Comparison of ENCODE assay signal across 16 cellular contexts in the genomic region with DNA sequence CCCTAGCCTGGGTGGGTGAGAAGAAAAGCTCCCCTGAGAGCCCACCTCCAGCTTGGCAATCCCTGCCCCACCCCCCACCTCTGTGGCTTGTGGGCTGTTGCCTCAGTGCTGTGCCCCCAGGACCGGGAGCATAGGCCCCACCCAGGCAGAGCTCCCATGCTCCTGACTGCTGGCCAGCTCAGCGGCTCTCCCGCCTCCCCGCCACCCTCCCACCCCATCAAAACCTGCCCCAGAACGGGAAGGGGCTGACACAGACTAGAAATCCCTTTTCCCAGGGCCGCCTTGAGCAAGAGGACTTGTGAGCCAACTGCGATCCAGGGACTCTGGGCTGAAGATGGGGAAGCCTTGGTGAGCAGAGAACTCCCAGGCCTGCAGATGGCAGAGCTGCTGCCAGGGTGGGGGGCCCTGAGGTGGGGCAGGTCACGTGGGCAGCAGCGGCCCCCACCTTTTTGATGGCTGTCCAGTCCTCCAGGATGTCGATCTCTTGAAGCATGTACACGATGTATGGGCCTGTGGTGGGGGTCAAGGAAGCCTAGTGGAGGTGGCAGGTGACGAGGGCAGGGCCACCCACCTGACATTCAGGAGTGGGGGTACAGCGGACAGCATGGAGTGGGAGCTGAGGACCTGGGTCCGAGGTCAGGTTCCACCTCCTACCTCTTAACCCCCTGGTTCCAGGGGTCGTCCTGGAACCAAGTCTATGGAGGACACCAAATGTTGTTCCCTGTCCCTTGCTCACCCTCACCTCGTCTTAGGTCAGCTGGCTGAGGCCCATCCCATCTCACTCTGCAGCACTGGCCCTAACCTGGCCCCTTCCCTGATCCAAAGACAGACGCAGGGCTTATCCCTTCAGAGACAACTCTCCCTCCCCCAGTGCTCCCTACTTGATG. TPM values are rescaled to one million over a fixed set of nuclear protein-coding genes. Genes with fewer than 3 reads are reported as not detected.
DNase-seq lines count a peak whose midpoint lies in the region; ATAC-seq and TF ChIP-seq lines count a peak whose summit lies in the region.
"Had no signal": no experiment of that assay in that cellular context is flagged by ENCODE, and none has a peak within 500 bp of the region (broad histone marks: within the 10 kb centered on the region; RNA-seq: fewer than 3 reads in every experiment).

No MANE protein-coding gene starts in this region.

- CTCF ChIA-PET in HEK293 (lab: Yijun Ruan, JAX), result interaction anchor here (0.5 to 1.8 kb wide), 2 partner anchors 27 to 231 kb away, joined by 4 to 9 read pairs; no protein-coding TSS in a partner anchor
- CTCF ChIA-PET in WTC11 (lab: Charles Lee), result interaction anchor here (0.5 to 2.7 kb wide), 7 partner anchors 10 to 79 kb away, joined by 3 to 17 read pairs (median 4); no protein-coding TSS in a partner anchor

- no peak for ATAC-seq in WTC11
- ATAC-seq in HG03457 (IDR thresholded peaks at IDR 0.05; ENCODE audit: unreplicated experiment), result no peak

- H3K36me3 Mint-ChIP-seq in WTC11, result peaks cover 10% of the 10 kb centered on the region
- H3K36me3 Mint-ChIP-seq in osteocyte (ENCODE audit: unreplicated experiment), result peaks cover 10% of the 10 kb centered on the region

- no peak overlapping the region for H3K4me3 ChIP-seq in HEK293 (ENCODE audit: low read depth, low read length)
- H3K4me3 ChIP-seq: prostate gland, transverse colon had no signal

- H3K36me3 ChIP-seq in HEK293 (ENCODE audit: control insufficient read depth in 2 of 2, insufficient read depth in 1 of 2, low read length in 2 of 2), result peaks cover 0 to 62% of the 10 kb centered on the region in 2 experiments; a peak in 2 of 3 replicates

- H3K27me3 Mint-ChIP-seq in WTC11 (ENCODE audit: low read depth) (no peaks in the 10 kb centered on the region), osteocyte (ENCODE audit: unreplicated experiment) (no peaks in the 10 kb centered on the region)

- no peaks in the 10 kb centered on the region for H3K4me1 ChIP-seq in HEK293 (ENCODE audit: control insufficient read depth, insufficient read depth, low read length)

- TF ChIP-seq CTCF in HEK293 (tag by site-specific recombination; IDR thresholded peaks at IDR 0.05) (no peak), WTC11 (IDR thresholded peaks at IDR 0.05) (no peak), osteocyte (IDR thresholded peaks at IDR 0.05) (no peak)

- H3K9me3 Mint-ChIP-seq in WTC11 (no peaks in the 10 kb centered on the region), osteocyte (ENCODE audit: unreplicated experiment) (no peaks in the 10 kb centered on the region)
- H3K9me3 Mint-ChIP-seq: CD8-positive, alpha-beta memory T cell had no signal

- POLR2A ChIA-PET in HEK293 (lab: Yijun Ruan, JAX), result interaction anchor here (0.9 to 1.7 kb wide), 3 partner anchors 9 to 26 kb away, joined by 3 to 7 read pairs (median 4); a partner anchor contains a TSS
- POLR2A ChIA-PET in WTC11 (lab: Charles Lee), result interaction anchor here (1.3 kb wide), 1 partner anchor 26 kb away, joined by 5 read pairs; no protein-coding TSS in a partner anchor

- no peak overlapping the region for H3K27ac ChIP-seq in HEK293 (ENCODE audit: extremely low read depth, low read depth, low read length)
- H3K27ac ChIP-seq: transverse colon had no signal

- H3K4me1 Mint-ChIP-seq in WTC11, result peaks cover 16% of the 10 kb centered on the region
- H3K4me1 Mint-ChIP-seq in osteocyte (ENCODE audit: unreplicated experiment), result peaks cover 43% of the 10 kb centered on the region

- H3K4me3 Mint-ChIP-seq in WTC11 (no peak overlapping the region), osteocyte (ENCODE audit: unreplicated experiment) (no peak overlapping the region)

- 0 out of 2 replicates have a peak overlapping the region, but pooled peaks have one; percentile 27 for H3K27ac Mint-ChIP-seq in WTC11
- H3K27ac Mint-ChIP-seq in osteocyte (ENCODE audit: unreplicated experiment), result peak overlapping the region; percentile 100

- no peaks in the 10 kb centered on the region for H3K9me3 ChIP-seq in HEK293 (ENCODE audit: control insufficient read depth, insufficient read depth, low read depth, low read length)
- H3K9me3 ChIP-seq: prostate gland, transverse colon had no signal

- DNase-seq in WTC11 (ENCODE audit: low spot score), result no peak
- DNase-seq in ecto neural progenitor cell (ENCODE audit: low spot score), result peak; percentile 42
- DNase-seq in osteocyte (ENCODE audit: extremely low spot score, unreplicated experiment), result no peak
- no peak for DNase-seq in A172 (ENCODE audit: low spot score)
- no peak for DNase-seq in NCI-H187 (lab: John Stamatoyannopoulos, UW)
- DNase-seq: activated CD4-positive, alpha-beta T cell treated with anti-CD3 and anti-CD28 coated beads for 48 hours; kidney glomerular epithelial cell; MM.1S; NCI-H2171; SHP77 treated with DMSO at 0.1 percent for 48 hours; transverse colon had no signal

TF ChIP-seq in HEK293, 187 proteins besides CTCF, POLR2A, EP300 and RAD21:
- peak; percentile 29 for TF ChIP-seq ZNF341 (tag by site-specific recombination; IDR thresholded peaks at IDR 0.05; ENCODE audit: low read depth)
- TF ChIP-seq ZNF792 (tag by site-specific recombination; IDR thresholded peaks at IDR 0.05), result no peak
TF ChIP-seq in HEK293: peak in this region for 1.

TF ChIP-seq in WTC11, 78 proteins besides CTCF, POLR2A, EP300 and RAD21:
- TF ChIP-seq ZNF396 (CRISPR knock-in tag; IDR thresholded peaks at IDR 0.05; ENCODE audit: borderline replicate concordance), result no peak
- TF ChIP-seq ZNF416 (CRISPR knock-in tag; IDR thresholded peaks at IDR 0.05), result no peak
- TF ChIP-seq KAT7 (CRISPR knock-in tag; IDR thresholded peaks at IDR 0.05; ENCODE audit: borderline replicate concordance), result no peak
- TF ChIP-seq, protein P1, sequence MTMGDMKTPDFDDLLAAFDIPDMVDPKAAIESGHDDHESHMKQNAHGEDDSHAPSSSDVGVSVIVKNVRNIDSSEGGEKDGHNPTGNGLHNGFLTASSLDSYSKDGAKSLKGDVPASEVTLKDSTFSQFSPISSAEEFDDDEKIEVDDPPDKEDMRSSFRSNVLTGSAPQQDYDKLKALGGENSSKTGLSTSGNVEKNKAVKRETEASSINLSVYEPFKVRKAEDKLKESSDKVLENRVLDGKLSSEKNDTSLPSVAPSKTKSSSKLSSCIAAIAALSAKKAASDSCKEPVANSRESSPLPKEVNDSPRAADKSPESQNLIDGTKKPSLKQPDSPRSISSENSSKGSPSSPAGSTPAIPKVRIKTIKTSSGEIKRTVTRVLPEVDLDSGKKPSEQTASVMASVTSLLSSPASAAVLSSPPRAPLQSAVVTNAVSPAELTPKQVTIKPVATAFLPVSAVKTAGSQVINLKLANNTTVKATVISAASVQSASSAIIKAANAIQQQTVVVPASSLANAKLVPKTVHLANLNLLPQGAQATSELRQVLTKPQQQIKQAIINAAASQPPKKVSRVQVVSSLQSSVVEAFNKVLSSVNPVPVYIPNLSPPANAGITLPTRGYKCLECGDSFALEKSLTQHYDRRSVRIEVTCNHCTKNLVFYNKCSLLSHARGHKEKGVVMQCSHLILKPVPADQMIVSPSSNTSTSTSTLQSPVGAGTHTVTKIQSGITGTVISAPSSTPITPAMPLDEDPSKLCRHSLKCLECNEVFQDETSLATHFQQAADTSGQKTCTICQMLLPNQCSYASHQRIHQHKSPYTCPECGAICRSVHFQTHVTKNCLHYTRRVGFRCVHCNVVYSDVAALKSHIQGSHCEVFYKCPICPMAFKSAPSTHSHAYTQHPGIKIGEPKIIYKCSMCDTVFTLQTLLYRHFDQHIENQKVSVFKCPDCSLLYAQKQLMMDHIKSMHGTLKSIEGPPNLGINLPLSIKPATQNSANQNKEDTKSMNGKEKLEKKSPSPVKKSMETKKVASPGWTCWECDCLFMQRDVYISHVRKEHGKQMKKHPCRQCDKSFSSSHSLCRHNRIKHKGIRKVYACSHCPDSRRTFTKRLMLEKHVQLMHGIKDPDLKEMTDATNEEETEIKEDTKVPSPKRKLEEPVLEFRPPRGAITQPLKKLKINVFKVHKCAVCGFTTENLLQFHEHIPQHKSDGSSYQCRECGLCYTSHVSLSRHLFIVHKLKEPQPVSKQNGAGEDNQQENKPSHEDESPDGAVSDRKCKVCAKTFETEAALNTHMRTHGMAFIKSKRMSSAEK (CRISPR knock-in tag; IDR thresholded peaks at IDR 0.05; ENCODE audit: borderline replicate concordance), result no peak
- no peak for TF ChIP-seq NFATC4 (CRISPR knock-in tag; IDR thresholded peaks at IDR 0.05)
- no peak for TF ChIP-seq JAZF1 (CRISPR knock-in tag; IDR thresholded peaks at IDR 0.05)
- TF ChIP-seq, protein P2, sequence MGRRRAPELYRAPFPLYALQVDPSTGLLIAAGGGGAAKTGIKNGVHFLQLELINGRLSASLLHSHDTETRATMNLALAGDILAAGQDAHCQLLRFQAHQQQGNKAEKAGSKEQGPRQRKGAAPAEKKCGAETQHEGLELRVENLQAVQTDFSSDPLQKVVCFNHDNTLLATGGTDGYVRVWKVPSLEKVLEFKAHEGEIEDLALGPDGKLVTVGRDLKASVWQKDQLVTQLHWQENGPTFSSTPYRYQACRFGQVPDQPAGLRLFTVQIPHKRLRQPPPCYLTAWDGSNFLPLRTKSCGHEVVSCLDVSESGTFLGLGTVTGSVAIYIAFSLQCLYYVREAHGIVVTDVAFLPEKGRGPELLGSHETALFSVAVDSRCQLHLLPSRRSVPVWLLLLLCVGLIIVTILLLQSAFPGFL (CRISPR knock-in tag; IDR thresholded peaks at IDR 0.05; ENCODE audit: borderline replicate concordance), result no peak
TF ChIP-seq in WTC11: peak in this region for 0.

RNA-seq across cellular contexts. Expression of a gene that starts 2.3 kb away (rescaled TPM):
- total RNA-seq in WTC11 (2021), result 4.7 to 5.5 TPM (median 5.0 TPM) in 3 replicates
- 21.0 and 23.6 TPM in 2 replicates for total RNA-seq in osteocyte
- total RNA-seq in A172 (2014; rRNA removed; shearing (Covaris generic)), result 15.6 and 15.7 TPM in 2 replicates

RNA-seq across cellular contexts. Expression of a gene that starts 6.4 kb away (rescaled TPM):
- total RNA-seq in WTC11 (2021) (37.0 to 44.5 TPM (median 40.8 TPM) in 3 replicates), osteocyte (32.3 and 33.4 TPM in 2 replicates)
- 95.8 and 104 TPM in 2 replicates for total RNA-seq in A172 (2014; rRNA removed; shearing (Covaris generic))

RNA-seq across cellular contexts. Expression of a gene that starts 8.9 kb away (rescaled TPM):
- total RNA-seq in WTC11 (2021) (34.1 to 37.0 TPM (median 36.3 TPM) in 3 replicates), osteocyte (31.0 and 32.7 TPM in 2 replicates)
- 47.0 and 54.1 TPM in 2 replicates for total RNA-seq in A172 (2014; rRNA removed; shearing (Covaris generic))

RNA-seq across cellular contexts. Expression of a gene that starts 21.7 kb away (rescaled TPM):
- total RNA-seq in WTC11 (2021), result 2.6 to 2.8 TPM (median 2.7 TPM) in 3 replicates
- 68.7 and 70.9 TPM in 2 replicates for total RNA-seq in osteocyte
- total RNA-seq in A172 (2014; rRNA removed; shearing (Covaris generic)), result not detected in 2 replicates
- total RNA-seq: endothelial cell of umbilical vein had no signal

RNA-seq across cellular contexts. Expression of a gene that starts 33.0 kb away (rescaled TPM):
- total RNA-seq in WTC11 (2021) (30.2 to 36.6 TPM (median 35.3 TPM) in 3 replicates), osteocyte (2.0 and 3.6 TPM in 2 replicates)
- not detected in 2 replicates for total RNA-seq in A172 (2014; rRNA removed; shearing (Covaris generic))
